Comparison of ENCODE assay signal across 22 cellular contexts in genomic region chr1:57327946-57328345, GRCh38.
"Had no signal": no experiment of that assay in that cellular context is flagged by ENCODE, and none has a peak within 500 bp of the region (broad histone marks: within the 10 kb centered on the region; RNA-seq: fewer than 3 reads in every experiment).

No MANE protein-coding gene starts in this region.

- H3K27ac ChIP-seq: colonic mucosa, coronary artery, epithelial cell of prostate, esophagus muscularis mucosa, esophagus squamous epithelium, foreskin keratinocyte, gastrocnemius medialis, gastroesophageal sphincter, heart left ventricle, heart right ventricle had no signal

- H3K36me3 ChIP-seq: colonic mucosa, esophagus muscularis mucosa, esophagus squamous epithelium, gastrocnemius medialis, gastroesophageal sphincter, heart left ventricle, heart right ventricle had no signal

- H3K27me3 ChIP-seq: colonic mucosa, esophagus muscularis mucosa, foreskin keratinocyte, gastroesophageal sphincter, heart left ventricle, heart right ventricle had no signal

- H3K9me3 ChIP-seq: colonic mucosa, gastrocnemius medialis, heart left ventricle had no signal

- DNase-seq: colonic mucosa; cortex of kidney; dermis blood vessel endothelial cell; effector CD4-positive, alpha-beta T cell; effector CD8-positive, alpha-beta T cell; effector memory CD4-positive, alpha-beta T cell; effector memory CD8-positive, alpha-beta T cell; endodermal cell; erythroblast; esophagus squamous epithelium; foreskin fibroblast; foreskin keratinocyte; foreskin melanocyte; gastrocnemius medialis; glutamatergic neuron; heart left ventricle; heart right ventricle had no signal

- H3K4me3 ChIP-seq: colonic mucosa, coronary artery, dorsolateral prefrontal cortex, esophagus muscularis mucosa, esophagus squamous epithelium, gastrocnemius medialis, gastroesophageal sphincter, heart left ventricle, heart right ventricle had no signal

- H3K4me1 ChIP-seq: colonic mucosa, esophagus muscularis mucosa, esophagus squamous epithelium, foreskin keratinocyte, gastrocnemius medialis had no signal
